8 cellular contexts compared by ENCODE assay signal in the genomic region with DNA sequence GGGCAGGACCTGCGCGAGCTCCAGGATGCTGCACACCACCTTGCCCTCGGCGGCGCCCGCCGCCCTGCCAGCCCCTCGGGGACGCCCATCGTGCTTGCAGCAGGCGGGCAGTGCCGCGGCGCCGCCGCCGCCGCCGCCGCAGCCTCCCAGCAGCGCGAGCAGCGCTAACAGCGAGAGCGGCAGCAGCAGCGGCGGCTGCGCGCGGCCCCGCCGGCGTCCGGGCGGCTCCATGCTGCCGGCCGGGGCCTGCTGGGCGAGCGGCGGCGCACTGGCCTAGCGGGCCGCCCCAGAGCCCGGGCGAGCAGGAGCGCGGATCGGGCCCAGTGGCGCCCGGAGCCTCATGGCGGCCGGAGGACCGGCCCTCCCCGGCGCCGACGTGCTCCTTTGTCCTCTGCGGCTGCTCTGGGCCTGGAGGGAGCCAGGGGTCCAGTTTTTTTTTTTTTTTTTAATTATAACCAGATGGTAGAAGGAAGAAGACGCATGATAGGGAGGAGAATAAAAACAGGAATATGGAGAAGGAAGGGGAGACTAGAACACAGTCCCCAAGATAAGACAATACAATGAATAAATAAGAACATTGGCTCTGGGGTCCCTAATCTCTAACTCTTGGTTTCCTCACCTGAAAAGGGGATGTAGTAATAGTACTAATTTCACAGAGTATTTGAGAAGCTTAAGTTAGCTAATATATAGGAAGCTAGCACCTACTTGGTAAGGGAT. TPM values are rescaled to one million over a fixed set of nuclear protein-coding genes. Genes with fewer than 3 reads are reported as not detected.
DNase-seq lines count a peak whose midpoint lies in the region; ATAC-seq and TF ChIP-seq lines count a peak whose summit lies in the region.

No MANE protein-coding gene starts in this region.

- H3K27me3 Mint-ChIP-seq in naive thymus-derived CD8-positive, alpha-beta T cell: peaks cover 6 to 23% (median 18%) of the 10 kb centered on the region in 5 donors

- no peak overlapping the region for H3K27ac Mint-ChIP-seq in naive thymus-derived CD8-positive, alpha-beta T cell

- peak; percentile 47 to 65 for ATAC-seq in naive thymus-derived CD8-positive, alpha-beta T cell
- ATAC-seq in GM19023 (IDR thresholded peaks at IDR 0.05; ENCODE audit: unreplicated experiment): no peak
- ATAC-seq in GM19463 (IDR thresholded peaks at IDR 0.05; ENCODE audit: unreplicated experiment): no peak
- ATAC-seq in HG03342 (IDR thresholded peaks at IDR 0.05; ENCODE audit: unreplicated experiment): no peak

- POLR2A ChIA-PET in naive thymus-derived CD8-positive, alpha-beta T cell (lab: Charles Lee): no interaction called here
- POLR2A ChIA-PET in GM10248 (lab: Yijun Ruan, JAX): no interaction called here

- TF ChIP-seq CTCF in GM10248 (IDR thresholded peaks at IDR 0.05; ENCODE audit: control extremely low read depth, extremely low read depth, low read depth, missing control alignments): no peak

- H3K36me3 Mint-ChIP-seq in naive thymus-derived CD8-positive, alpha-beta T cell: no peaks in the 10 kb centered on the region

- CTCF ChIA-PET in GM10248 (lab: Yijun Ruan, JAX): no interaction called here

- peaks cover 0 to 5% (median 0%) of the 10 kb centered on the region in 4 donors for H3K4me1 Mint-ChIP-seq in naive thymus-derived CD8-positive, alpha-beta T cell

- H3K4me3 Mint-ChIP-seq in naive thymus-derived CD8-positive, alpha-beta T cell: peak overlapping the region in 8 of 10 donors; percentile 39 to 82 (median 58)

- no peaks in the 10 kb centered on the region for H3K9me3 Mint-ChIP-seq in naive thymus-derived CD8-positive, alpha-beta T cell

- DNase-seq in ELF-1 (ENCODE audit: low read depth, low spot score) (peak; percentile 36), NCI-H2227 treated with DMSO at 0.1 percent for 48 hours (lab: John Stamatoyannopoulos, UW) (peak; percentile 55), epidermal melanocyte (ENCODE audit: insufficient read length, low spot score) (peak; percentile 45), GM10248 (ENCODE audit: extremely low spot score) (no peak)
- no peak for DNase-seq in naive thymus-derived CD8-positive, alpha-beta T cell

RNA-seq across cellular contexts. Expression of gene ANKRD62, which starts 17.1 kb away (rescaled TPM):
- not detected for total RNA-seq in naive thymus-derived CD8-positive, alpha-beta T cell
- not detected for polyA plus RNA-seq in naive thymus-derived CD8-positive, alpha-beta T cell

Comparison
In these comparisons a context has a peak if more than half of its experiments do, and no peak if none do; other contexts are left out.
1. DNase-seq: peak in ELF-1 (single experiment), NCI-H2227 treated with DMSO at 0.1 percent for 48 hours (single experiment) and epidermal melanocyte (single experiment); none in naive thymus-derived CD8-positive, alpha-beta T cell (0 of 10) and GM10248 (single experiment).
2. ATAC-seq: peak in naive thymus-derived CD8-positive, alpha-beta T cell (2 of 2); none in GM19023 (single experiment), GM19463 (single experiment) and HG03342 (single experiment).